In the genomic region with DNA sequence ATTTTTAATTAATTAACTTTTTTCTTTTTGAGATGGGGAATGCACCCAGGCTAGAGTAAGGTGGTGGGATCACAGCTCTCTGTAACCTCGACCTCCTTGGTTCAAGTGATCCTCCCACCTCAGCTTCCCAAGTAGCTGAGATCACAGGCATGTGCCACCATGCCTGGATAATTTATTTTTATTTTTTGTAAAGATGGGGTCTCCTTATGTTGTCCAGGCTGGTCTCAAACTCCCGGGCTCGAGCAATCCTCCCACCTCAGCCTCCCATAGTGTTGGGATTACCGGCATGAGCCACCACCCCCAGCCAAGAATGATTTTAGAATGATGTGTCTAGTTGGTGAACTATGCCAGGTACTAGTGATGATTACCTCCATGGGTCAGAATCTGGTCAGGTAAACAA, we compare ENCODE assay signal across 16 cellular contexts. TPM values are rescaled to one million over a fixed set of nuclear protein-coding genes. Genes with fewer than 3 reads are reported as not detected.
DNase-seq lines count a peak whose midpoint lies in the region; ATAC-seq and TF ChIP-seq lines count a peak whose summit lies in the region.
"Had no signal": no experiment of that assay in that cellular context is flagged by ENCODE, and none has a peak within 500 bp of the region (broad histone marks: within the 10 kb centered on the region; RNA-seq: fewer than 3 reads in every experiment).

No MANE protein-coding gene starts in this region.

- H3K4me1 ChIP-seq in RWPE2 (ENCODE audit: insufficient read depth, poor library complexity, severe bottlenecking) (no peaks in the 10 kb centered on the region), endodermal cell (ENCODE audit: control insufficient read depth, insufficient read depth, low read length) (no peaks in the 10 kb centered on the region)

- intact Hi-C loops in posterior vena cava (cut with DNase I) = no loop called here

- no peaks in the 10 kb centered on the region for H3K36me3 Mint-ChIP-seq in endodermal cell (ENCODE audit: low read depth)
- H3K36me3 Mint-ChIP-seq: CD4-positive, alpha-beta memory T cell; IgD-negative memory B cell had no signal

- H3K27ac ChIP-seq in RWPE2 (ENCODE audit: poor library complexity, severe bottlenecking) = no peak overlapping the region
- H3K27ac ChIP-seq in endodermal cell (ENCODE audit: low read depth, low read length) = no peak overlapping the region
- H3K27ac ChIP-seq: C4-2B had no signal

- H3K36me3 ChIP-seq in RWPE2 (ENCODE audit: low read depth) (no peaks in the 10 kb centered on the region), endodermal cell (ENCODE audit: control insufficient read depth, insufficient read depth, low read length) (no peaks in the 10 kb centered on the region)

- TF ChIP-seq CTCF in RWPE2 (IDR thresholded peaks at IDR 0.05; ENCODE audit: poor library complexity, severe bottlenecking) (no peak), endodermal cell (conservative IDR thresholded peaks at IDR 0.05) (no peak)

- DNase-seq in RWPE2 (ENCODE audit: low spot score) (peak; percentile 19), endodermal cell (no peak), posterior vena cava (ENCODE audit: low spot score) (peak; percentile 9), COLO829 (ENCODE audit: low spot score) (no peak), HK-2 (ENCODE audit: unreplicated experiment) (no peak), mesenteric fat pad (ENCODE audit: low spot score) (no peak)
- DNase-seq: ACHN, AML-193, Calu3, DMS79 treated with DMSO at 0.1 percent for 48 hours, GF-D8, GOT3, HFFc6 had no signal

- H3K27ac Mint-ChIP-seq in endodermal cell = peak overlapping the region; percentile 27
- H3K27ac Mint-ChIP-seq: HFFc6, IgD-negative memory B cell had no signal

- WGBS in endodermal cell (ENCODE audit: insufficient coverage in 1 of 2, insufficient read length in 1 of 2), 2 experiments = 92 to 94% methylated on average over 4 of the region's 4 CpGs

- no peaks in the 10 kb centered on the region for H3K9me3 Mint-ChIP-seq in endodermal cell
- H3K9me3 Mint-ChIP-seq: CD4-positive, alpha-beta memory T cell had no signal

- no peaks in the 10 kb centered on the region for H3K27me3 ChIP-seq in RWPE2 (ENCODE audit: insufficient read depth, poor library complexity, severe bottlenecking)
- H3K27me3 ChIP-seq in endodermal cell (ENCODE audit: control insufficient read depth, insufficient read depth, low read length, poor library complexity, severe bottlenecking) = no peaks in the 10 kb centered on the region

- no peak overlapping the region for H3K4me3 ChIP-seq in RWPE2 (ENCODE audit: severe bottlenecking)
- no peak overlapping the region for H3K4me3 ChIP-seq in endodermal cell (ENCODE audit: low read length)

- no peak for ATAC-seq in RWPE2 (ENCODE audit: low read depth)

- H3K9ac ChIP-seq in endodermal cell (ENCODE audit: extremely low read depth, low read length, poor library complexity, severe bottlenecking) = no peak overlapping the region

- H3K9me3 ChIP-seq in RWPE2 (ENCODE audit: severe bottlenecking) = no peaks in the 10 kb centered on the region
- H3K9me3 ChIP-seq in endodermal cell (ENCODE audit: control insufficient read depth, low read length) = no peaks in the 10 kb centered on the region

- H3K4me1 Mint-ChIP-seq in endodermal cell = peaks cover 2% of the 10 kb centered on the region
- H3K4me1 Mint-ChIP-seq: IgD-negative memory B cell had no signal

- H3K4me3 Mint-ChIP-seq in endodermal cell = no peak overlapping the region
- H3K4me3 Mint-ChIP-seq: CD4-positive, alpha-beta memory T cell; HFFc6 had no signal

- H3K27me3 Mint-ChIP-seq in endodermal cell (ENCODE audit: insufficient read depth) = no peaks in the 10 kb centered on the region
- H3K27me3 Mint-ChIP-seq: IgD-negative memory B cell had no signal

RNA-seq across cellular contexts. Expression of gene LRP10, which starts 6.6 kb away (rescaled TPM):
- total RNA-seq in endodermal cell (10 to 100 TPM; 28.9 to 41.5 TPM), posterior vena cava (100 to 1,000 TPM; 129 to 139 TPM), mesenteric fat pad (113 TPM)
- 21.8 TPM for polyA plus RNA-seq in endodermal cell (2013, experiment 1 of 2)
- polyA plus RNA-seq in endodermal cell (2013, experiment 2 of 2) = 22.8 TPM

RNA-seq across cellular contexts. Expression of gene REM2, which starts 18.0 kb away (rescaled TPM):
- total RNA-seq in endodermal cell (1 to 10 TPM in 1 of 2 donors, under 1 TPM in 1; 0.77 to 1.2 TPM), posterior vena cava (under 1 TPM; 0.23 to 0.43 TPM), mesenteric fat pad (0.39 TPM)
- 5.9 TPM for polyA plus RNA-seq in endodermal cell (2013, experiment 1 of 2)
- polyA plus RNA-seq in endodermal cell (2013, experiment 2 of 2) = 5.5 TPM

RNA-seq across cellular contexts. Expression of gene MMP14, which starts 28.6 kb away (rescaled TPM):
- total RNA-seq in endodermal cell (100 to 1,000 TPM; 181 to 220 TPM), posterior vena cava (100 to 1,000 TPM; 229 to 234 TPM), mesenteric fat pad (273 TPM)
- polyA plus RNA-seq in endodermal cell (2013, experiment 1 of 2) = 75.6 TPM
- polyA plus RNA-seq in endodermal cell (2013, experiment 2 of 2) = 86.6 TPM
- polyA plus RNA-seq: CD4-positive, alpha-beta memory T cell; IgD-negative memory B cell had no signal

RNA-seq across cellular contexts. Expression of gene MRPL52, which starts 35.3 kb away (rescaled TPM):
- total RNA-seq in endodermal cell = 100 to 1,000 TPM; 192 to 204 TPM
- polyA plus RNA-seq in endodermal cell (2013, experiment 1 of 2) = 125 TPM
- 133 TPM for polyA plus RNA-seq in endodermal cell (2013, experiment 2 of 2)
- 10 to 100 TPM; 58.5 to 58.9 TPM for total RNA-seq in posterior vena cava
- 54.0 TPM for total RNA-seq in mesenteric fat pad

RNA-seq across cellular contexts. Expression of gene SLC7A7, which starts 49.7 kb away (rescaled TPM):
- 10 to 100 TPM; 16.7 to 17.0 TPM for total RNA-seq in endodermal cell
- polyA plus RNA-seq in endodermal cell (2013, experiment 1 of 2) = 8.4 TPM
- 7.2 TPM for polyA plus RNA-seq in endodermal cell (2013, experiment 2 of 2)
- total RNA-seq in posterior vena cava = 10 to 100 TPM; 11.4 to 17.5 TPM
- 25.5 TPM for total RNA-seq in mesenteric fat pad

Comparison
In these comparisons a context has a peak if more than half of its experiments do, and no peak if none do; other contexts are left out.
1. DNase-seq: peak in RWPE2 (single experiment) and posterior vena cava (single experiment); none in endodermal cell (single experiment), COLO829 (single experiment), HK-2 (single experiment) and mesenteric fat pad (single experiment).